ENCODE assay signal across 9 cellular contexts in genomic region chr22:25178348-25178747, GRCh38. TPM values are rescaled to one million over a fixed set of nuclear protein-coding genes. Genes with fewer than 3 reads are reported as not detected.
"Had no signal": no experiment of that assay in that cellular context is flagged by ENCODE, and none has a peak within 500 bp of the region (broad histone marks: within the 10 kb centered on the region; RNA-seq: fewer than 3 reads in every experiment).

No MANE protein-coding gene starts in this region.

RNA-seq across cellular contexts. Expression of gene CRYBB3, which starts 21.3 kb away (rescaled TPM):
- total RNA-seq: esophagus squamous epithelium; fibroblast of villous mesenchyme; kidney; myocyte; stomach; T-helper 1 cell treated with Interleukin-12 subunit alpha and Interleukin-12 subunit beta and Interleukin-4 antibody, amounts not matched to agents 30 ng/mL and 1 ng/mL, for 36 hours; ureter had no signal

RNA-seq across cellular contexts. Expression of gene CRYBB2, which starts 41.1 kb away (rescaled TPM):
- total RNA-seq: activated naive CD4-positive, alpha-beta T cell treated with anti-CD3 and anti-CD28 coated beads, Interleukin-2, amount 50 U/mL, for 72 hours; esophagus squamous epithelium; fibroblast of villous mesenchyme; kidney; mesothelial cell of epicardium; myocyte; stomach; T-helper 1 cell treated with Interleukin-12 subunit alpha and Interleukin-12 subunit beta and Interleukin-4 antibody, amounts not matched to agents 30 ng/mL and 1 ng/mL, for 36 hours had no signal
